Comparison of ENCODE assay signal across 9 cellular contexts in genomic region chr16:2530629-2531318, GRCh38. TPM values are rescaled to one million over a fixed set of nuclear protein-coding genes. Genes with fewer than 3 reads are reported as not detected.
DNase-seq lines count a peak whose midpoint lies in the region; ATAC-seq and TF ChIP-seq lines count a peak whose summit lies in the region.
"Had no signal": no experiment of that assay in that cellular context is flagged by ENCODE, and none has a peak within 500 bp of the region (broad histone marks: within the 10 kb centered on the region; RNA-seq: fewer than 3 reads in every experiment).

No MANE protein-coding gene starts in this region.

- no peaks in the 10 kb centered on the region for H3K27me3 ChIP-seq in CD4-positive, alpha-beta memory T cell (ENCODE audit: insufficient read depth, low read length)
- H3K27me3 ChIP-seq in esophagus (ENCODE audit: control insufficient read depth in 1 of 2, insufficient read depth in 2 of 2, low read length in 2 of 2): no peaks in the 10 kb centered on the region

- no peak for TF ChIP-seq CTCF in OCI-LY7 (conservative IDR thresholded peaks at IDR 0.05; ENCODE audit: low read length)
- no peak for TF ChIP-seq CTCF in osteocyte (IDR thresholded peaks at IDR 0.05)

- H3K27ac Mint-ChIP-seq in CD4-positive, alpha-beta memory T cell: peak overlapping the region; percentile 98 to 100 (median 99)
- H3K27ac Mint-ChIP-seq in osteocyte (ENCODE audit: unreplicated experiment): peak overlapping the region; percentile 86

- DNase-seq in CD4-positive, alpha-beta memory T cell: peak in 1 of 5 donors; percentile 44
- DNase-seq in OCI-LY7 (ENCODE audit: low spot score) (no peak), osteocyte (ENCODE audit: extremely low spot score, unreplicated experiment) (no peak), HK-2 (ENCODE audit: unreplicated experiment) (no peak), NCI-H345 (lab: John Stamatoyannopoulos, UW) (no peak)

- H3K9me2 ChIP-seq in OCI-LY7 (ENCODE audit: insufficient read depth, low read length): no peaks in the 10 kb centered on the region

- H3K9me3 Mint-ChIP-seq in CD4-positive, alpha-beta memory T cell: peaks cover 0 to 8% (median 0%) of the 10 kb centered on the region in 8 donors
- H3K9me3 Mint-ChIP-seq in osteocyte (ENCODE audit: unreplicated experiment): no peaks in the 10 kb centered on the region

- CTCF ChIA-PET in CD4-positive, alpha-beta memory T cell (lab: Charles Lee; ENCODE audit: partially characterized antibody): interaction anchor here (1.2 to 1.3 kb wide), 2 partner anchors 10 to 17 kb away, joined by 3 to 4 read pairs; partner anchors contain the start of gene ATP6V0C
- CTCF ChIA-PET in OCI-LY7 (lab: Charles Lee; ENCODE audit: unreplicated experiment): no interaction called here

- H3K4me3 ChIP-seq in CD4-positive, alpha-beta memory T cell (ENCODE audit: low read length in 2 of 2): no peak overlapping the region
- H3K4me3 ChIP-seq in OCI-LY7 (ENCODE audit: low read depth, low read length, poor library complexity, severe bottlenecking) (no peak overlapping the region), esophagus (ENCODE audit: low read depth in 1 of 2, low read length in 2 of 2) (no peak overlapping the region)

- H3K4me1 Mint-ChIP-seq in CD4-positive, alpha-beta memory T cell: peaks cover 6 to 28% (median 15%) of the 10 kb centered on the region in 4 donors
- H3K4me1 Mint-ChIP-seq in osteocyte (ENCODE audit: unreplicated experiment): peaks cover 15% of the 10 kb centered on the region

- peak overlapping the region; percentile 76 for H3K4me2 ChIP-seq in OCI-LY7 (ENCODE audit: low read length)

- peaks cover 0 to 2% of the 10 kb centered on the region in 2 donors for H3K27me3 Mint-ChIP-seq in CD4-positive, alpha-beta memory T cell
- H3K27me3 Mint-ChIP-seq in osteocyte (ENCODE audit: unreplicated experiment): no peaks in the 10 kb centered on the region

- H3K9me3 ChIP-seq in CD4-positive, alpha-beta memory T cell (ENCODE audit: control insufficient read depth in 1 of 2, low read length in 2 of 2): no peaks in the 10 kb centered on the region
- no peaks in the 10 kb centered on the region for H3K9me3 ChIP-seq in OCI-LY7 (ENCODE audit: low read length)
- no peaks in the 10 kb centered on the region for H3K9me3 ChIP-seq in esophagus (ENCODE audit: control insufficient read depth in 2 of 2, insufficient read depth in 1 of 2, low read depth in 1 of 2, low read length in 1 of 2)

- no peaks in the 10 kb centered on the region for H4K20me1 ChIP-seq in OCI-LY7 (ENCODE audit: insufficient read depth, low read length)

- no peaks in the 10 kb centered on the region for H3K79me2 ChIP-seq in OCI-LY7 (ENCODE audit: insufficient read depth, low read depth, low read length)

- no peak overlapping the region for H2AFZ ChIP-seq in OCI-LY7 (ENCODE audit: low read length)

- H3K36me3 ChIP-seq in CD4-positive, alpha-beta memory T cell (ENCODE audit: insufficient read depth, low read length): peaks cover 19% of the 10 kb centered on the region
- H3K36me3 ChIP-seq in OCI-LY7 (ENCODE audit: insufficient read depth, low read length) (peaks cover 17% of the 10 kb centered on the region), esophagus (ENCODE audit: control insufficient read depth in 2 of 2, insufficient read depth in 2 of 2, low read length in 1 of 2) (peaks cover 3 to 39% of the 10 kb centered on the region in 2 donors)

- no peak for ATAC-seq in HG02763 (IDR thresholded peaks at IDR 0.05; ENCODE audit: unreplicated experiment)
- ATAC-seq in HG03521 (IDR thresholded peaks at IDR 0.05; ENCODE audit: unreplicated experiment): no peak

- H3K36me3 Mint-ChIP-seq in CD4-positive, alpha-beta memory T cell: peaks cover 0 to 28% of the 10 kb centered on the region in 2 donors
- H3K36me3 Mint-ChIP-seq in osteocyte (ENCODE audit: unreplicated experiment): peaks cover 7% of the 10 kb centered on the region

- H3K27ac ChIP-seq in CD4-positive, alpha-beta memory T cell (ENCODE audit: low read depth, low read length): peak overlapping the region; percentile 91
- H3K27ac ChIP-seq in OCI-LY7 (ENCODE audit: low read depth, low read length, poor library complexity, severe bottlenecking): peak overlapping the region; percentile 10
- H3K27ac ChIP-seq in esophagus (ENCODE audit: low read depth in 2 of 2, low read length in 1 of 2): peak overlapping the region; percentile 93 to 96

- peaks cover 12% of the 10 kb centered on the region for H3K4me1 ChIP-seq in CD4-positive, alpha-beta memory T cell (ENCODE audit: insufficient read depth, low read length)
- H3K4me1 ChIP-seq in OCI-LY7 (ENCODE audit: insufficient read depth, low read length, poor library complexity, severe bottlenecking) (peaks cover 18% of the 10 kb centered on the region), esophagus (ENCODE audit: control insufficient read depth in 2 of 2, insufficient read depth in 2 of 2, low read length in 1 of 2) (peaks cover 2 to 8% of the 10 kb centered on the region in 2 donors)

- peak overlapping the region; percentile 84 to 98 (median 96) for H3K4me3 Mint-ChIP-seq in CD4-positive, alpha-beta memory T cell
- H3K4me3 Mint-ChIP-seq in osteocyte (ENCODE audit: unreplicated experiment): peak overlapping the region; percentile 90

- intact Hi-C loops in CD4-positive, alpha-beta memory T cell (cut with micrococcal nuclease): loop anchor here (5.0 to 10.0 kb wide), 2 partner anchors 244 to 758 kb away; partner anchors contain the start of genes ELOB, EME2, MRPS34 and NME3
- intact Hi-C loops in OCI-LY7 (cut with micrococcal nuclease; ENCODE audit: unreplicated experiment): loop anchor here (10.0 kb wide), 2 partner anchors 144 to 224 kb away; partner anchors contain the start of gene SRRM2

- POLR2A ChIA-PET in CD4-positive, alpha-beta memory T cell (lab: Charles Lee; ENCODE audit: partially characterized antibody): interaction anchor here (1.0 to 3.5 kb wide), 5 partner anchors 10 to 483 kb away, joined by 3 to 170 read pairs (median 3); partner anchors contain the start of genes AMDHD2, ATP6V0C, CCNF and KCTD5
- POLR2A ChIA-PET in OCI-LY7 (lab: Charles Lee): interaction anchor here (1.0 kb wide), 1 partner anchor 11 kb away, joined by 6 read pairs; the partner anchor contains the start of gene AMDHD2

- 82 to 83% methylated on average over 14 of the region's 14 CpGs for WGBS in esophagus, 2 donors

- BruUV-seq in OCI-LY7 (replicated peaks; lab: Mats Ljungman, UMichigan): no TSS peak

RNA-seq across cellular contexts. Expression of gene CEMP1, which starts 0.4 kb away (rescaled TPM):
- total RNA-seq in CD4-positive, alpha-beta memory T cell: 1 to 10 TPM; 1.7 to 3.0 TPM
- polyA plus RNA-seq in CD4-positive, alpha-beta memory T cell: 1 to 10 TPM; 1.9 to 5.0 TPM
- 0.25 TPM in 1 of 2 replicates, not detected in the other for total RNA-seq in OCI-LY7 (2014; rRNA removed; shearing (Covaris generic))
- 0.35 and 0.55 TPM in 2 replicates for total RNA-seq in OCI-LY7 (2022)
- under 1 TPM; 0.18 to 0.55 TPM for polyA plus RNA-seq in esophagus
- not detected in 2 replicates for total RNA-seq in osteocyte
- total RNA-seq: activated CD8-positive, alpha-beta memory T cell treated with anti-CD3 and anti-CD28 coated beads for 36 hours had no signal

RNA-seq across cellular contexts. Expression of gene PDPK1, which starts 7.0 kb away (rescaled TPM):
- total RNA-seq in CD4-positive, alpha-beta memory T cell: 10 to 100 TPM; 61.2 to 71.3 TPM
- 10 to 100 TPM; 26.4 to 42.1 TPM for polyA plus RNA-seq in CD4-positive, alpha-beta memory T cell
- total RNA-seq in OCI-LY7 (2014; rRNA removed; shearing (Covaris generic)): 11.7 and 14.4 TPM in 2 replicates
- 38.3 and 40.6 TPM in 2 replicates for total RNA-seq in OCI-LY7 (2022)
- polyA plus RNA-seq in esophagus: 10 to 100 TPM; 11.8 to 12.8 TPM
- total RNA-seq in osteocyte: 44.9 and 45.8 TPM in 2 replicates

RNA-seq across cellular contexts. Expression of gene AMDHD2, which starts 10.6 kb away (rescaled TPM):
- total RNA-seq in CD4-positive, alpha-beta memory T cell: 100 to 1,000 TPM; 114 to 121 TPM
- 10 to 100 TPM; 17.0 to 22.3 TPM for polyA plus RNA-seq in CD4-positive, alpha-beta memory T cell
- 48.4 and 51.8 TPM in 2 replicates for total RNA-seq in OCI-LY7 (2014; rRNA removed; shearing (Covaris generic))
- 47.1 and 59.7 TPM in 2 replicates for total RNA-seq in OCI-LY7 (2022)
- 10 to 100 TPM; 18.8 to 24.1 TPM for polyA plus RNA-seq in esophagus
- total RNA-seq in osteocyte: 52.5 and 56.6 TPM in 2 replicates

RNA-seq across cellular contexts. Expression of gene ATP6V0C, which starts 17.0 kb away (rescaled TPM):
- 100 to 1,000 TPM; 125 to 129 TPM for total RNA-seq in CD4-positive, alpha-beta memory T cell
- polyA plus RNA-seq in CD4-positive, alpha-beta memory T cell: 10 to 100 TPM; 57.5 to 81.6 TPM
- 15.0 and 16.4 TPM in 2 replicates for total RNA-seq in OCI-LY7 (2014; rRNA removed; shearing (Covaris generic))
- 87.4 and 94.3 TPM in 2 replicates for total RNA-seq in OCI-LY7 (2022)
- 100 to 1,000 TPM; 196 to 214 TPM for polyA plus RNA-seq in esophagus
- total RNA-seq in osteocyte: 208 and 211 TPM in 2 replicates

RNA-seq across cellular contexts. Expression of gene TBC1D24, which starts 55.8 kb away (rescaled TPM):
- total RNA-seq in CD4-positive, alpha-beta memory T cell: 10 to 100 TPM in 1 of 2 experiments, 1 to 10 TPM in 1; 9.6 to 13.7 TPM
- polyA plus RNA-seq in CD4-positive, alpha-beta memory T cell: 1 to 10 TPM; 1.3 to 1.8 TPM
- 19.8 and 23.4 TPM in 2 replicates for total RNA-seq in OCI-LY7 (2014; rRNA removed; shearing (Covaris generic))
- total RNA-seq in OCI-LY7 (2022) (29.9 and 34.7 TPM in 2 replicates), osteocyte (15.4 and 17.4 TPM in 2 replicates)
- polyA plus RNA-seq in esophagus: 1 to 10 TPM; 1.3 to 2.8 TPM

Comparison
In these comparisons a context has a peak if more than half of its experiments do, and no peak if none do; other contexts are left out.
1. H3K27ac ChIP-seq: peak in every context shown above with its lines; median percentile 94 in esophagus; 91 in CD4-positive, alpha-beta memory T cell; 10 in OCI-LY7.